Comparison of ENCODE assay signal across 29 cellular contexts in genomic region chr9:30944233-30944585, GRCh38.
"Had no signal": no experiment of that assay in that cellular context is flagged by ENCODE, and none has a peak within 500 bp of the region (broad histone marks: within the 10 kb centered on the region; RNA-seq: fewer than 3 reads in every experiment).

No MANE protein-coding gene starts in this region.

- H3K27ac ChIP-seq: adrenal gland, body of pancreas, breast epithelium, SJCRH30, SK-N-MC had no signal

- H3K4me1 ChIP-seq: adrenal gland, body of pancreas, breast epithelium, SJCRH30 had no signal

- H3K4me3 Mint-ChIP-seq: activated CD4-positive, alpha-beta T cell treated with anti-CD3 and anti-CD28 coated beads, Interleukin-2, amount 10 ng/mL, durations not matched to agents 24 days and 14 days; activated CD8-positive, alpha-beta T cell treated with anti-CD3 and anti-CD28 coated beads for 36 hours; activated naive CD8-positive, alpha-beta T cell treated with anti-CD3 and anti-CD28 coated beads for 36 hours; activated T-cell treated with anti-CD3 and anti-CD28 coated beads, Interleukin-2, amount 50 U/mL, for 72 hours; activated T-helper 17 cell treated with anti-CD3 and anti-CD28 coated beads, Interleukin-2, amount 50 U/mL, for 72 hours had no signal

- H3K36me3 ChIP-seq: adrenal gland, MG63, SJCRH30 had no signal

- H3K4me3 ChIP-seq: adrenal gland, body of pancreas, breast epithelium, MG63, SJCRH30, SK-N-MC had no signal

- H3K27me3 ChIP-seq: adrenal gland, body of pancreas, breast epithelium, MG63, SJCRH30 had no signal

- H3K36me3 Mint-ChIP-seq: activated naive CD8-positive, alpha-beta T cell treated with anti-CD3 and anti-CD28 coated beads for 36 hours had no signal

- ATAC-seq: activated CD8-positive, alpha-beta T cell treated with anti-CD3 and anti-CD28 coated beads for 36 hours; activated T-cell treated with anti-CD3 and anti-CD28 coated beads, Interleukin-2, amount 50 U/mL, for 72 hours; activated T-helper 17 cell treated with anti-CD3 and anti-CD28 coated beads, Interleukin-2, amount 50 U/mL, for 72 hours; body of pancreas had no signal

- H3K27ac Mint-ChIP-seq: activated CD4-positive, alpha-beta T cell treated with anti-CD3 and anti-CD28 coated beads, Interleukin-2, amount 10 ng/mL, durations not matched to agents 24 days and 14 days; activated CD8-positive, alpha-beta T cell treated with anti-CD3 and anti-CD28 coated beads for 36 hours; activated naive CD8-positive, alpha-beta T cell treated with anti-CD3 and anti-CD28 coated beads for 36 hours; activated T-cell treated with anti-CD3 and anti-CD28 coated beads, Interleukin-2, amount 50 U/mL, for 72 hours; activated T-helper 17 cell treated with anti-CD3 and anti-CD28 coated beads, Interleukin-2, amount 50 U/mL, for 72 hours had no signal

- H3K4me1 Mint-ChIP-seq: activated CD4-positive, alpha-beta T cell treated with anti-CD3 and anti-CD28 coated beads, Interleukin-2, amount 10 ng/mL, durations not matched to agents 24 days and 14 days; activated naive CD8-positive, alpha-beta T cell treated with anti-CD3 and anti-CD28 coated beads for 36 hours; activated T-helper 17 cell treated with anti-CD3 and anti-CD28 coated beads, Interleukin-2, amount 50 U/mL, for 72 hours had no signal

- H3K9me3 ChIP-seq: adrenal gland, body of pancreas, MG63 had no signal

- H3K27me3 Mint-ChIP-seq: activated CD4-positive, alpha-beta T cell treated with anti-CD3 and anti-CD28 coated beads, Interleukin-2, amount 10 ng/mL, durations not matched to agents 24 days and 14 days; activated CD8-positive, alpha-beta T cell treated with anti-CD3 and anti-CD28 coated beads for 36 hours; activated naive CD8-positive, alpha-beta T cell treated with anti-CD3 and anti-CD28 coated beads for 36 hours; activated T-helper 17 cell treated with anti-CD3 and anti-CD28 coated beads, Interleukin-2, amount 50 U/mL, for 72 hours had no signal

- H3K9me3 Mint-ChIP-seq: activated CD4-positive, alpha-beta T cell treated with anti-CD3 and anti-CD28 coated beads, Interleukin-2, amount 10 ng/mL, durations not matched to agents 24 days and 14 days had no signal

- DNase-seq: activated CD4-positive, alpha-beta T cell treated with anti-CD3 and anti-CD28 coated beads, Interleukin-2, amount 10 ng/mL, durations not matched to agents 24 days and 14 days; activated CD4-positive, alpha-beta T cell treated with anti-CD3 and anti-CD28 coated beads, Interleukin-2, amount 50 U/mL, for 4 hours; activated CD8-positive, alpha-beta T cell treated with anti-CD3 and anti-CD28 coated beads for 36 hours; activated effector memory CD4-positive, alpha-beta T cell treated with anti-CD3 and anti-CD28 coated beads, Interleukin-2, amount 50 U/mL, for 16 hours; activated naive CD4-positive, alpha-beta T cell; activated naive CD4-positive, alpha-beta T cell treated with anti-CD3 and anti-CD28 coated beads, Interleukin-2, amount 50 U/mL, for 16 hours; activated naive CD8-positive, alpha-beta T cell treated with anti-CD3 and anti-CD28 coated beads for 36 hours; activated T-cell treated with anti-CD3 and anti-CD28 coated beads, Interleukin-2, amount 50 U/mL, for 1 hour; activated T-cell treated with anti-CD3 and anti-CD28 coated beads, Interleukin-2, amount 50 U/mL, for 72 hours; adrenal gland; body of pancreas; caudate nucleus; Kasumi-1; KG1; MG63; MV-4-11; NCI-H1092; NCI-H1436 treated with DMSO at 0.1 percent for 48 hours; NCI-H1694 treated with DMSO at 0.1 percent for 48 hours; NCI-H2029; NCI-H345; NCI-H524 treated with DMSO at 0.1 percent for 48 hours; NK-92 treated with Interleukin-12 subunit alpha and Interleukin-12 subunit beta, amount 100 ng/mL, for 24 hours; SHP77; SJCRH30; T1000 had no signal
